ENCODE assay signal across 1 cellular context in the genomic region with DNA sequence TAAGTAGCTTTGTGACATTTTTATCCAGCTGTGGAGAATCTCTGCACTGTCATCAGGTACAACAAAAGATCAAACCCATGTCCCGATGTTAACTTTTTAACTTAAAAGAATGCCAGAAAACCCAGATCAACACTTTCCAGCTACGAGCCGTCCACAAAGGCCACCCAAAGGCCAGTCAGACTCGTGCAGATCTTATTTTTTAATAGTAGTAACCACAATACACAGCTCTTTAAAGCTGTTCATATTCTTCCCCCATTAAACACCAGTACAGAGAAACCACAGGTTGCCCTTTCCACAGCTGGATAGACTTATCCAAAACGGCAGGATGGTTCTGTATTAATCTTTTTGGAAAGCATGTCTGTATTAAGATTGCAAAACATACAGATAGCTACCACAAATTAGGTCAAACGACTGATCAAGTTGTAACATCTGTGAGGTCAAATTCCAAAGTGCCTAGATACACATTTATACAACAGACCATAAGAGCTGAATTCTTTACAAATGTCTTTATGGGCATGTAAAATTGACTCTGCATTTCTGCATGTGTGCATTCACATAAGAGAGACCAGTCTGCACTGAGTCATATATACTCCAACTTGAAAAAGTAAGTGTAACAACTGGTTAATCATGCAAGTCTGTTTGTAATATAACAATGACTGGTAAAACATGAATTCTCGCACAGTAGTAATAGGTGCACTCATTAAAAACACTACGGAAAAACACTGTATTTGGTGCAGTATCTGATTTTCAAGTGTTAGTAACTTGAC.
TF ChIP-seq lines count a peak whose summit lies in the region.

No MANE protein-coding gene starts in this region.

TF ChIP-seq in GM23338, 12 proteins besides CTCF, POLR2A, EP300 and RAD21 (continued from another document):
- TF ChIP-seq ZNF462 (CRISPR knock-in tag; IDR thresholded peaks at IDR 0.05) (no peak), EZH2 (IDR thresholded peaks at IDR 0.05; ENCODE audit: low read depth, unreplicated experiment) (no peak), STAT1 (IDR thresholded peaks at IDR 0.05; ENCODE audit: unreplicated experiment) (no peak)
- TF ChIP-seq, protein P1, sequence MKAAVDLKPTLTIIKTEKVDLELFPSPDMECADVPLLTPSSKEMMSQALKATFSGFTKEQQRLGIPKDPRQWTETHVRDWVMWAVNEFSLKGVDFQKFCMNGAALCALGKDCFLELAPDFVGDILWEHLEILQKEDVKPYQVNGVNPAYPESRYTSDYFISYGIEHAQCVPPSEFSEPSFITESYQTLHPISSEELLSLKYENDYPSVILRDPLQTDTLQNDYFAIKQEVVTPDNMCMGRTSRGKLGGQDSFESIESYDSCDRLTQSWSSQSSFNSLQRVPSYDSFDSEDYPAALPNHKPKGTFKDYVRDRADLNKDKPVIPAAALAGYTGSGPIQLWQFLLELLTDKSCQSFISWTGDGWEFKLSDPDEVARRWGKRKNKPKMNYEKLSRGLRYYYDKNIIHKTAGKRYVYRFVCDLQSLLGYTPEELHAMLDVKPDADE (IDR thresholded peaks at IDR 0.05): no peak
TF ChIP-seq in GM23338: peak in this region for 0.
